ENCODE assay signal across 19 cellular contexts in genomic region chr1:2823921-2824660, GRCh38. TPM values are rescaled to one million over a fixed set of nuclear protein-coding genes. Genes with fewer than 3 reads are reported as not detected.
DNase-seq lines count a peak whose midpoint lies in the region; ATAC-seq and TF ChIP-seq lines count a peak whose summit lies in the region.
"Had no signal": no experiment of that assay in that cellular context is flagged by ENCODE, and none has a peak within 500 bp of the region (broad histone marks: within the 10 kb centered on the region; RNA-seq: fewer than 3 reads in every experiment).

No MANE protein-coding gene starts in this region.

- H3K79me1 ChIP-seq in neuronal stem cell (ENCODE audit: low read depth, low read length) = no peaks in the 10 kb centered on the region

- H3K4me3 ChIP-seq in right atrium auricular region (no peak overlapping the region), RWPE2 (ENCODE audit: severe bottlenecking) (no peak overlapping the region), neuronal stem cell (ENCODE audit: low read length in 2 of 2) (no peak overlapping the region)
- H3K4me3 ChIP-seq: A549, GM23338 had no signal

- no peak overlapping the region for H2AFZ ChIP-seq in neuronal stem cell (ENCODE audit: low read length)
- H2AFZ ChIP-seq: GM23338 had no signal

- no peak overlapping the region for H2BK15ac ChIP-seq in neuronal stem cell (ENCODE audit: low read length)

- ATAC-seq in Right ventricle myocardium inferior (no peak), RWPE2 (ENCODE audit: low read depth) (no peak), left ventricle myocardium superior (no peak), HG03175 (IDR thresholded peaks at IDR 0.05; ENCODE audit: unreplicated experiment) (no peak)
- ATAC-seq: A549, GM23338 had no signal

- no peak overlapping the region for H4K91ac ChIP-seq in neuronal stem cell (ENCODE audit: low read depth, low read length, poor library complexity)

- H3K4ac ChIP-seq in neuronal stem cell (ENCODE audit: low read length) = no peak overlapping the region

- TF ChIP-seq CTCF in right atrium auricular region (IDR thresholded peaks at IDR 0.05) = no peak
- TF ChIP-seq CTCF in RWPE2 (IDR thresholded peaks at IDR 0.05; ENCODE audit: poor library complexity, severe bottlenecking) = no peak
- no peak for TF ChIP-seq CTCF in GM20000 (IDR thresholded peaks at IDR 0.05; ENCODE audit: extremely low read depth, missing control alignments)

- H2BK5ac ChIP-seq in neuronal stem cell (ENCODE audit: low read length) = no peak overlapping the region

- H3K9ac ChIP-seq in neuronal stem cell (ENCODE audit: low read depth, low read length, poor library complexity) = no peak overlapping the region

- H4K8ac ChIP-seq in neuronal stem cell (ENCODE audit: low read depth, low read length) = peak overlapping the region; percentile 1

- no peaks in the 10 kb centered on the region for H3K4me1 ChIP-seq in right atrium auricular region
- no peaks in the 10 kb centered on the region for H3K4me1 ChIP-seq in RWPE2 (ENCODE audit: insufficient read depth, poor library complexity, severe bottlenecking)
- H3K4me1 ChIP-seq in neuronal stem cell (ENCODE audit: control insufficient read depth in 2 of 2, insufficient read depth in 1 of 2, low read depth in 1 of 2, low read length in 2 of 2) = no peaks in the 10 kb centered on the region
- H3K4me1 ChIP-seq: A549 had no signal

- H3K36me3 ChIP-seq in right atrium auricular region = no peaks in the 10 kb centered on the region
- no peaks in the 10 kb centered on the region for H3K36me3 ChIP-seq in RWPE2 (ENCODE audit: low read depth)
- no peaks in the 10 kb centered on the region for H3K36me3 ChIP-seq in neuronal stem cell (replicated peaks in 1 of 2; ENCODE audit: control insufficient read depth in 2 of 2, insufficient read depth in 2 of 2, low read length in 2 of 2)

- no peak overlapping the region for H2BK12ac ChIP-seq in neuronal stem cell (ENCODE audit: low read length)

- H3K4me2 ChIP-seq in neuronal stem cell (ENCODE audit: insufficient read depth, low read length, poor library complexity, severe bottlenecking) = no peak overlapping the region
- H3K4me2 ChIP-seq: A549, GM23338 had no signal

- peak overlapping the region; percentile 46 for H2AK5ac ChIP-seq in neuronal stem cell (ENCODE audit: low read depth, low read length)

- no CpG with 5 or more reads among the region's 23 CpGs for WGBS in neuronal stem cell (ENCODE audit: extremely low coverage in 2 of 2, insufficient read length in 2 of 2, insufficient replicate concordance in 1 of 2), 2 donors

- H3K14ac ChIP-seq in neuronal stem cell (ENCODE audit: low read length) = peak overlapping the region; percentile 71

- DNase-seq in Right ventricle myocardium inferior (ENCODE audit: missing footprints) (peak; percentile 20), right atrium auricular region (ENCODE audit: low spot score) (no peak), RWPE2 (ENCODE audit: low spot score) (peak; percentile 23), left ventricle myocardium superior (peak; percentile 15), neuronal stem cell (ENCODE audit: low spot score) (no peak), iPS-NIHi7 (ENCODE audit: extremely low spot score) (no peak), GM20000 (ENCODE audit: low spot score) (no peak)
- DNase-seq: CD4-positive, alpha-beta memory T cell; DMS153; DMS79; GDM1; HCEC 1CT; IMR-90 had no signal

- H3K9me3 ChIP-seq in right atrium auricular region = peaks cover 0 to 13% of the 10 kb centered on the region in 2 donors
- peaks cover 5% of the 10 kb centered on the region for H3K9me3 ChIP-seq in RWPE2 (ENCODE audit: severe bottlenecking)
- H3K9me3 ChIP-seq in neuronal stem cell (replicated peaks in 1 of 2; ENCODE audit: control insufficient read depth in 2 of 2, insufficient read depth in 1 of 2, low read depth in 1 of 2, low read length in 2 of 2) = peaks cover 0 to 23% of the 10 kb centered on the region in 2 donors
- H3K9me3 ChIP-seq: A549 had no signal

- H3K27ac ChIP-seq in right atrium auricular region (no peak overlapping the region), RWPE2 (ENCODE audit: poor library complexity, severe bottlenecking) (no peak overlapping the region), neuronal stem cell (replicated peaks; ENCODE audit: low read length) (no peak overlapping the region)
- H3K27ac ChIP-seq: 22Rv1, A549, C4-2B had no signal

- intact Hi-C loops in Right ventricle myocardium inferior (cut with DNase I) (no loop called here), left ventricle myocardium superior (cut with micrococcal nuclease) (no loop called here)

- H3K27me3 ChIP-seq in right atrium auricular region (no peaks in the 10 kb centered on the region), RWPE2 (ENCODE audit: insufficient read depth, poor library complexity, severe bottlenecking) (no peaks in the 10 kb centered on the region), neuronal stem cell (ENCODE audit: control insufficient read depth in 3 of 3, insufficient read depth in 3 of 3, low read depth in 1 of 3, low read length in 3 of 3) (peaks cover 0 to 37% (median 0%) of the 10 kb centered on the region in 3 experiments)

- peak overlapping the region; percentile 3 for H3K18ac ChIP-seq in neuronal stem cell (ENCODE audit: low read length)

- H3K23ac ChIP-seq in neuronal stem cell (ENCODE audit: low read depth, low read length, poor library complexity) = no peak overlapping the region

- H2BK120ac ChIP-seq in neuronal stem cell (ENCODE audit: low read depth, low read length) = no peak overlapping the region

RNA-seq across cellular contexts. Expression of gene TTC34, which starts 22.6 kb away (rescaled TPM):
- 0.70 TPM for total RNA-seq in Right ventricle myocardium inferior
- under 1 TPM; 0.08 to 0.11 TPM for total RNA-seq in right atrium auricular region
- total RNA-seq in left ventricle myocardium superior = 0.59 TPM
- 0.39 TPM for polyA plus RNA-seq in neuronal stem cell (2013, experiment 1 of 2)
- 0.35 TPM for polyA plus RNA-seq in neuronal stem cell (2013, experiment 2 of 2)
- total RNA-seq: Daoy had no signal

Comparison
In these comparisons a context has a peak if more than half of its experiments do, and no peak if none do; other contexts are left out.
1. DNase-seq: peak in Right ventricle myocardium inferior (single experiment), RWPE2 (single experiment) and left ventricle myocardium superior (single experiment); none in right atrium auricular region (single experiment), neuronal stem cell (single experiment), iPS-NIHi7 (single experiment) and GM20000 (single experiment).